ENCODE assay signal across 36 cellular contexts in genomic region chr6:166068768-166069167, GRCh38.
"Had no signal": no experiment of that assay in that cellular context is flagged by ENCODE, and none has a peak within 500 bp of the region (broad histone marks: within the 10 kb centered on the region; RNA-seq: fewer than 3 reads in every experiment).

No MANE protein-coding gene starts in this region.

- H3K9me3 ChIP-seq: MG63 had no signal

- H3K27me3 ChIP-seq: MG63 had no signal

- DNase-seq: Karpas-422, Kasumi-1, MG63, MM.1S, MV-4-11, NCI-H1048, NCI-H1092, NCI-H1092 treated with DMSO at 0.1 percent for 48 hours, NCI-H1105, NCI-H1105 treated with DMSO at 0.1 percent for 48 hours, NCI-H1417, NCI-H1417 treated with DMSO at 0.1 percent for 48 hours, NCI-H1436, NCI-H1436 treated with DMSO at 0.1 percent for 48 hours, NCI-H146, NCI-H1694, NCI-H1694 treated with DMSO at 0.1 percent for 48 hours, NCI-H187, NCI-H187 treated with DMSO at 0.1 percent for 48 hours, NCI-H1930, NCI-H2029, NCI-H2029 treated with DMSO at 0.1 percent for 48 hours, NCI-H2081, NCI-H2081 treated with DMSO at 0.1 percent for 48 hours, NCI-H2107, NCI-H2171, NCI-H2171 treated with DMSO at 0.1 percent for 48 hours, NCI-H2227 treated with DMSO at 0.1 percent for 48 hours, NCI-H226, NCI-H345, NCI-H446, NCI-H446 treated with DMSO at 0.1 percent for 48 hours, NCI-H510A, NCI-H510A treated with DMSO at 0.1 percent for 48 hours, NCI-H524, NCI-H524 treated with DMSO at 0.1 percent for 48 hours had no signal

- H3K36me3 ChIP-seq: MG63 had no signal

- H3K4me3 ChIP-seq: MG63 had no signal
